8 cellular contexts compared by ENCODE assay signal in the genomic region with DNA sequence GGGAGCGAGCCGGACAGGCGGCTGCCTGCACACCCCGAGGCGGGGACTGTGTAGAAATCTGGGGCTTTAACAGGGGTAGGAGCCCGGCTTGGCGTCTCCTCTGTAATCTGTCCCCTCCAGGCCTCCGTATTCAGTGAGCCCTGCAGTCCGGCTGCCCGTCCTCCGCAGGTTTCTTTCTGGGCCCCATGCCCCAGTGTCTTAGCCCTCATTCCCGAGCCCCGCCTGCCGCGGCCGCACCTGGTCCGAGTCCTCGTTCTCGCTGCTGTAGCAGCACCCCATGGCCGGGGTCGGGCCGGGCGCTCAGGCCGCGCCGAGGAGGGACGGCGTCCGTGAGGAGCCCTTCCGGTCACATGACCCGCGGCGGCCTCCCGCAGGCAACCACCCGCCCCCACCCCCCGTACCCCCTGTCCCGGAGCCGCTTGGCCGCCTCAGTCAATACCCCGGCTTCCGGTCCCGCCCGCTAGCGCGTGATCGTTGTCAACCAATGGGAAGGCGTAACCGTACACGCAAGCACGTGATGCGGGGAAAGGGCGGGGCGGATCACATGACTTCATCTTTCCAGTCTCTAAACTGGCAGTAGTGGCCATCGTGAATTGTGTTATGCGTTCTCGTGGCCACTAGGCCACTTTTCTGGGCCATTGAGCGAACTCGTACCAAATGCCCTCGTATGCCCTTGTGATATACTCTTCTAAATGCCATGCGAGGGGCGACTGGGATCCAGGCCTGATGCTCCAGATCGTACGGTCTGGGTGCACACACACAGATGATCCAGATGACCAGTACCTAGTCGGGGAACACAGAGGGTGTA. TPM values are rescaled to one million over a fixed set of nuclear protein-coding genes. Genes with fewer than 3 reads are reported as not detected.
DNase-seq lines count a peak whose midpoint lies in the region; ATAC-seq, FAIRE-seq and TF ChIP-seq lines count a peak whose summit lies in the region.

A gene (minus strand): TSS at position 352 of the 808 bp plus-strand sequence. CDS start 73 bp downstream, at position 279.

- no peaks in the 10 kb centered on the region for H3K27me3 ChIP-seq in esophagus muscularis mucosa

- peak; percentile 53 for FAIRE-seq in RCC 7860 (lab: Jason Lieb, UNC)

- peak within 1 kb of the TSS; percentile 89 for H3K27ac ChIP-seq in KOPT-K1 (ENCODE audit: low read depth, low read length, poor library complexity, severe bottlenecking)
- H3K27ac ChIP-seq in esophagus muscularis mucosa (replicated peaks in 1 of 4) = peak within 1 kb of the TSS; percentile 90 to 93 (median 90)

- no peaks in the 10 kb centered on the region for H3K27me3 Mint-ChIP-seq in activated T-cell treated with anti-CD3 and anti-CD28 coated beads, Interleukin-2, amount 50 U/mL, for 72 hours (ENCODE audit: low read depth)

- H3K4me3 ChIP-seq in esophagus muscularis mucosa = peak within 1 kb of the TSS; percentile 68 to 77 (median 76)

- peaks cover 0 to 3% of the 10 kb centered on the region in 2 donors for H3K9me3 Mint-ChIP-seq in activated T-cell treated with anti-CD3 and anti-CD28 coated beads, Interleukin-2, amount 50 U/mL, for 72 hours

- intact Hi-C loops in esophagus muscularis mucosa (cut with DNase I) = no loop called here

- peak within 1 kb of the TSS; percentile 97 for H3K27ac Mint-ChIP-seq in activated T-cell treated with anti-CD3 and anti-CD28 coated beads, Interleukin-2, amount 50 U/mL, for 72 hours

- ATAC-seq in GM21737 (IDR thresholded peaks at IDR 0.05; ENCODE audit: unreplicated experiment) = peak; percentile 81
- ATAC-seq in activated T-cell treated with anti-CD3 and anti-CD28 coated beads, Interleukin-2, amount 50 U/mL, for 72 hours (replicated peaks in 1 of 2) = peak; percentile 97 to 99

- TF ChIP-seq EP300 in esophagus muscularis mucosa (IDR thresholded peaks at IDR 0.05) = no peak

- peak; percentile 75 for TF ChIP-seq POLR2A in esophagus muscularis mucosa (IDR thresholded peaks at IDR 0.05; ENCODE audit: low read depth)

- H3K4me1 Mint-ChIP-seq in activated T-cell treated with anti-CD3 and anti-CD28 coated beads, Interleukin-2, amount 50 U/mL, for 72 hours (ENCODE audit: low read depth) = peaks cover 39% of the 10 kb centered on the region

- WGBS in esophagus muscularis mucosa = 4% methylated on average over 14 of the region's 64 CpGs

- H3K36me3 Mint-ChIP-seq in activated T-cell treated with anti-CD3 and anti-CD28 coated beads, Interleukin-2, amount 50 U/mL, for 72 hours (ENCODE audit: insufficient read depth in 2 of 2) = peaks cover 2 to 6% of the 10 kb centered on the region in 2 donors

- DNase-seq in DMS79 (lab: John Stamatoyannopoulos, UW) (peak; percentile 99), RCC 7860 (ENCODE audit: low spot score) (peak; percentile 94), esophagus muscularis mucosa (ENCODE audit: extremely low spot score) (peak; percentile 100), myocyte (ENCODE audit: low read depth) (peak; percentile 99)
- peak; percentile 98 to 99 for DNase-seq in activated T-cell treated with anti-CD3 and anti-CD28 coated beads, Interleukin-2, amount 50 U/mL, for 72 hours
- peak; percentile 96 to 99 for DNase-seq in stimulated activated CD8-positive, alpha-beta memory T cell treated with anti-CD3 and anti-CD28 coated beads, Interleukin-7, amount 100 ng/mL, for 48 hours (ENCODE audit: extremely low read depth in 1 of 2, low read depth in 1 of 2)

- peaks cover 35 to 48% (median 39%) of the 10 kb centered on the region in 4 donors for H3K4me1 ChIP-seq in esophagus muscularis mucosa

- peak within 1 kb of the TSS; percentile 93 to 96 for H3K4me3 Mint-ChIP-seq in activated T-cell treated with anti-CD3 and anti-CD28 coated beads, Interleukin-2, amount 50 U/mL, for 72 hours

- peak in 2 of 3 experiments; percentile 27 to 60 for TF ChIP-seq CTCF in esophagus muscularis mucosa (IDR thresholded peaks at IDR 0.05)

- no peaks in the 10 kb centered on the region for H3K9me3 ChIP-seq in KOPT-K1 (ENCODE audit: insufficient read depth, low read length, poor library complexity, severe bottlenecking)
- H3K9me3 ChIP-seq in esophagus muscularis mucosa = no peaks in the 10 kb centered on the region

- H3K36me3 ChIP-seq in KOPT-K1 (ENCODE audit: insufficient read depth, low read length) (peaks cover 42% of the 10 kb centered on the region), esophagus muscularis mucosa (peaks cover 10 to 33% (median 22%) of the 10 kb centered on the region in 4 donors)

RNA-seq across cellular contexts. Expression of the gene that starts here (rescaled TPM):
- total RNA-seq in activated T-cell treated with anti-CD3 and anti-CD28 coated beads, Interleukin-2, amount 50 U/mL, for 72 hours = 10 to 100 TPM; 43.7 to 49.9 TPM
- 100 to 1,000 TPM in 2 of 4 donors, 10 to 100 TPM in 2; 86.8 to 103 (median 98.0) TPM for total RNA-seq in esophagus muscularis mucosa
- total RNA-seq in myocyte = 111 and 118 TPM in 2 replicates
- 158 TPM for polyA plus RNA-seq in myocyte (2012)

Comparison
In these comparisons a context has a peak if more than half of its experiments do, and no peak if none do; other contexts are left out.
1. Peak in every context shown above with its lines: DNase-seq, ATAC-seq, H3K4me3 ChIP-seq and H3K27ac ChIP-seq.